ENCODE assay signal across 10 cellular contexts in the genomic region with DNA sequence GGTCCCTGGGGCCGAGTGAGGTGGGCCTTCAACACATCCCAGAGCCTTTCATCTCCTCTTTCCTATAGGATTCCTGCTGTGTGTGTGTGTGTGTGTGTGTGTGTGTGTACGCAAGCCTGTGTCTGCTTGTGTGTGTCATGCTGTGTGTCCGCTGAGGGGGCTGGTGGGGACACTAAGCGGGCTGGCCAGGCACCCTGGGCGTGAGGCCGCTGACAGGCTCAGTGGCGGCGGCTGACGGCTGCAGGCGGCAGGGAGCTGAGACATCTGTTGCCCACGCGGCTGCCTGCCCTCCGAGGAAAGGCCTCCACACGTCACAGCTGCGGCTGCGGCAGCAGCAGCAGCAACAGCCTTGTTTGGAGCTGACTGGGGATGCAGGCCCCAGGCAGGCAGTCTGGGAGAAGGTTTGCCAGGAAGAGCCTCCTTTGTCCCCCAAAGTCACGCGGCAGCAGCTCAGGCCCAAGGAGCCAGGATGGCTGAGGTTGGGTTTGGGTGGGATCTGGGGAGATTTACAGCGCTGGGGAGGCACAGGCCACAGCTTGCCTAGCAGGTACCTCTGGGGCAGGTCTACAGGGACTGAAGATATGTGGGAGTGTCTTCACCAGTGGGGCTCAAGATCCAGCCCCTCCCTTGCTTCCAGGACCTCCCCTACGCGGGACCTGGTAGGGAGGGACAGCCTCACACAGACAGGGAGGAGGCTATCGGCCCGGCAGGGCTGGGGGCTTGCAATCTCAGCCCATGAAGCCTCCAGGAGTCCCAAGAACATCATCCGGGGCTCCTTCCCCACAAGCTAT. TPM values are rescaled to one million over a fixed set of nuclear protein-coding genes. Genes with fewer than 3 reads are reported as not detected.
DNase-seq lines count a peak whose midpoint lies in the region; ATAC-seq and TF ChIP-seq lines count a peak whose summit lies in the region.
"Had no signal": no experiment of that assay in that cellular context is flagged by ENCODE, and none has a peak within 500 bp of the region (broad histone marks: within the 10 kb centered on the region; RNA-seq: fewer than 3 reads in every experiment).

No MANE protein-coding gene starts in this region.

- TF ChIP-seq CTCF in uterus (IDR thresholded peaks at IDR 0.05), result no peak

- H3K9me3 ChIP-seq in duodenal mucosa (ENCODE audit: control insufficient read depth in 1 of 2, low read length in 2 of 2) (no peaks in the 10 kb centered on the region), uterus (no peaks in the 10 kb centered on the region)
- H3K9me3 ChIP-seq: right lobe of liver had no signal

- H3K4me3 ChIP-seq in duodenal mucosa (ENCODE audit: low read depth in 1 of 2, low read length in 2 of 2), result peak overlapping the region; percentile 36 to 61
- peak overlapping the region; percentile 80 for H3K4me3 ChIP-seq in uterus
- H3K4me3 ChIP-seq: right lobe of liver had no signal

- peak overlapping the region; percentile 69 for H3K27ac ChIP-seq in duodenal mucosa (ENCODE audit: low read depth, low read length)
- peak overlapping the region; percentile 96 to 99 for H3K27ac ChIP-seq in uterus
- H3K27ac ChIP-seq: C4-2B had no signal

- H3K27me3 ChIP-seq in duodenal mucosa (ENCODE audit: control insufficient read depth in 1 of 2, insufficient read depth in 2 of 2, low read length in 2 of 2), result peaks cover 0 to 9% of the 10 kb centered on the region in 2 donors
- no peaks in the 10 kb centered on the region for H3K27me3 ChIP-seq in uterus
- H3K27me3 ChIP-seq: right lobe of liver had no signal

- peak; percentile 1 for DNase-seq in activated naive CD4-positive, alpha-beta T cell treated with Interleukin-2 at 50 U/mL for 16 hours
- no peak for DNase-seq in activated naive CD4-positive, alpha-beta T cell treated with anti-CD3 and anti-CD28 coated beads, Interleukin-2, amount 50 U/mL, for 16 hours
- peak; percentile 36 for DNase-seq in midbrain (lab: John Stamatoyannopoulos, UW)
- DNase-seq in uterus, result peak; percentile 76 to 79
- no peak for DNase-seq in iPS-NIHi11 (ENCODE audit: low spot score)

- intact Hi-C loops in uterus (cut with DNase I; ENCODE audit: low total_unique reads), result no loop called here

- H3K36me3 ChIP-seq in duodenal mucosa (ENCODE audit: control insufficient read depth in 1 of 2, insufficient read depth in 2 of 2, low read length in 2 of 2), result peaks cover 0 to 3% of the 10 kb centered on the region in 2 donors
- no peaks in the 10 kb centered on the region for H3K36me3 ChIP-seq in uterus
- H3K36me3 ChIP-seq: right lobe of liver had no signal

- ATAC-seq in GM21825 (IDR thresholded peaks at IDR 0.05; ENCODE audit: unreplicated experiment) (no peak), HG03378 (IDR thresholded peaks at IDR 0.05; ENCODE audit: unreplicated experiment) (no peak)

- H3K4me1 ChIP-seq in duodenal mucosa (ENCODE audit: control insufficient read depth in 1 of 2, insufficient read depth in 2 of 2, low read length in 2 of 2), result peaks cover 20 to 22% of the 10 kb centered on the region in 2 donors
- H3K4me1 ChIP-seq in uterus, result peaks cover 26 to 36% of the 10 kb centered on the region in 2 donors

- TF ChIP-seq POLR2A in uterus (IDR thresholded peaks at IDR 0.05), result peak; percentile 30 to 62

- H3K9ac ChIP-seq in duodenal mucosa (ENCODE audit: low read depth in 1 of 2, low read length in 2 of 2), result peak overlapping the region in 1 of 2 donors; percentile 69

RNA-seq across cellular contexts. Expression of a gene that starts 1.8 kb away (rescaled TPM):
- total RNA-seq in uterus, result 100 to 1,000 TPM in 1 of 4 donors, 10 to 100 TPM in 3; 14.1 to 148 (median 45.3) TPM

RNA-seq across cellular contexts. Expression of a gene that starts 31.6 kb away (rescaled TPM):
- 100 to 1,000 TPM in 1 of 4 donors, 10 to 100 TPM in 3; 19.4 to 112 (median 85.2) TPM for total RNA-seq in uterus

RNA-seq across cellular contexts. Expression of a gene that starts 34.9 kb away (rescaled TPM):
- total RNA-seq in uterus, result 1 to 10 TPM in 3 of 4 donors, under 1 TPM in 1; 0.26 to 4.5 (median 2.3) TPM

Comparison
In these comparisons a context has a peak if more than half of its experiments do, and no peak if none do; other contexts are left out.
1. DNase-seq: peak in activated naive CD4-positive, alpha-beta T cell treated with Interleukin-2 at 50 U/mL for 16 hours (single experiment), midbrain (single experiment) and uterus (2 of 2); none in activated naive CD4-positive, alpha-beta T cell treated with anti-CD3 and anti-CD28 coated beads, Interleukin-2, amount 50 U/mL, for 16 hours (single experiment) and iPS-NIHi11 (single experiment).